In the genomic region with DNA sequence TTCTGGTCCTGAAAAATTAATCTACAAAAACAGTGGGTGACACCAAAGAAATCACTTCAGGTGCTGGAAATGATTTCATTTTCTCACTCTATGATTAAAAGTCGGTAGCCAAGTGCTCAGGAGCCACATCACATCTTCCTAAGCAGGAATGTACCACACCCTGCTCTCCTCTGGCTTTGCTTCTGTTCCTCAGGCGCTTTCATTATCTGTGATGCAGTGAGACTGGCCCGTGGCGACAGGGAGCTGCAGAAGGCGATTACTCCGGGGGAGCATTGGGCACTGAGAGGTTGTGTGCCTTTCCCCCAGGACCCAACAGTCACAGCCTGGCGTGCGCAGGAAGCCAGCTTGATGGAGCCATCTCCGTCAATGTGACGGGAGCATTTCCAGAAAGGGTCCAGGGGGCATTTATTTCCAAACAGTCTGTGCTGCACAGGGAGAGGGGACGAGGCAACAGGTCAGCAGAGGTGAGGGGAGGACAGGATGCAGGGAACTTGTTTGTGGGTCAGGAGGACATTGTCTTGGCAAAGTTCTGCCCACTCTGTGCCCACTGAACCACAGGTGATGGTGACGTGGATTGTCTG, we compare ENCODE assay signal across 23 cellular contexts. TPM values are rescaled to one million over a fixed set of nuclear protein-coding genes. Genes with fewer than 3 reads are reported as not detected.
DNase-seq lines count a peak whose midpoint lies in the region; ATAC-seq, FAIRE-seq and TF ChIP-seq lines count a peak whose summit lies in the region.
"Had no signal": no experiment of that assay in that cellular context is flagged by ENCODE, and none has a peak within 500 bp of the region (broad histone marks: within the 10 kb centered on the region; RNA-seq: fewer than 3 reads in every experiment).

No MANE protein-coding gene starts in this region.

- TF ChIP-seq EP300 in H1 (IDR thresholded peaks at IDR 0.05; ENCODE audit: borderline replicate concordance in 1 of 2, low read depth in 2 of 2, low read length in 2 of 2), result no peak

- H3K36me3 Mint-ChIP-seq in T-helper 17 cell (ENCODE audit: low read depth), result peaks cover 3% of the 10 kb centered on the region
- H3K36me3 Mint-ChIP-seq: WTC11 had no signal

- no peak overlapping the region for H2BK15ac ChIP-seq in H1 (ENCODE audit: low read length)

- 86% methylated on average over 12 of the region's 12 CpGs; no CpG with 5 or more reads in 1 of the 2 experiments for WGBS in H1 (ENCODE audit: extremely low coverage in 1 of 2, insufficient coverage in 1 of 2, insufficient read length in 1 of 2, insufficient replicate concordance in 2 of 2, low coverage in 1 of 2, low lambda C conversion rate in 2 of 2, missing lambda C conversion rate in 1 of 2), 2 experiments
- WGBS in hepatocyte (ENCODE audit: low lambda C conversion rate, missing lambda C conversion rate), result 67% methylated on average over 12 of the region's 12 CpGs

- H2BK20ac ChIP-seq in H1 (ENCODE audit: low read length), result no peak overlapping the region

- no peak overlapping the region for H2AK5ac ChIP-seq in H1 (ENCODE audit: low read depth, low read length)

- H2AFZ ChIP-seq in H1 (ENCODE audit: low read length), result peak overlapping the region; percentile 10; the same call in 1 of the 2 replicates
- no peak overlapping the region for H2AFZ ChIP-seq in OCI-LY7 (ENCODE audit: low read length)
- H2AFZ ChIP-seq in hepatocyte, result no peak overlapping the region
- H2AFZ ChIP-seq: GM23248 had no signal

- no peak for FAIRE-seq in H1 (lab: Jason Lieb, UNC)

- H3K4me1 Mint-ChIP-seq in T-helper 17 cell, result peaks cover 68% of the 10 kb centered on the region

- H2BK120ac ChIP-seq in H1 (replicated peaks; ENCODE audit: low read depth, low read length), result no peak overlapping the region

- H4K20me1 ChIP-seq in BLaER1 treated with 17β-estradiol and CSF1 and Interleukin-3, amounts not matched to agents 10 nM and 100 nM, result no peaks in the 10 kb centered on the region
- H4K20me1 ChIP-seq in H1 (replicated peaks in 1 of 2; ENCODE audit: control insufficient read depth in 1 of 2, insufficient read depth in 2 of 2, low read length in 2 of 2), result no peaks in the 10 kb centered on the region
- H4K20me1 ChIP-seq in OCI-LY7 (ENCODE audit: insufficient read depth, low read length), result no peaks in the 10 kb centered on the region
- H4K20me1 ChIP-seq in hepatocyte (ENCODE audit: insufficient read depth, poor library complexity, severe bottlenecking), result no peaks in the 10 kb centered on the region

- H3K18ac ChIP-seq in H1 (ENCODE audit: extremely low read depth, low read length), result no peak overlapping the region

- ATAC-seq in T-helper 17 cell, result no peak
- ATAC-seq: Right ventricle myocardium inferior had no signal

- TF ChIP-seq POLR2A in H1 (IDR thresholded peaks at IDR 0.05; ENCODE audit: control extremely low read depth in 1 of 2, low read depth in 2 of 2, low read length in 2 of 2), result no peak

- no peak overlapping the region for H3K4ac ChIP-seq in H1 (replicated peaks; ENCODE audit: insufficient read length, low read depth, low read length)

- TF ChIP-seq CTCF in H1 (IDR thresholded peaks at IDR 0.05; ENCODE audit: control extremely low read depth in 1 of 3, insufficient read depth in 1 of 3, low read depth in 1 of 3, low read length in 3 of 3), result no peak
- TF ChIP-seq CTCF in OCI-LY7 (conservative IDR thresholded peaks at IDR 0.05; ENCODE audit: low read length), result no peak
- no peak for TF ChIP-seq CTCF in hepatocyte (IDR thresholded peaks at IDR 0.05; ENCODE audit: poor library complexity)

- H3K9ac ChIP-seq in BLaER1 treated with 17β-estradiol and CSF1 and Interleukin-3, amounts not matched to agents 10 nM and 100 nM, result no peak overlapping the region
- no peak overlapping the region for H3K9ac ChIP-seq in H1 (replicated peaks in 1 of 4; ENCODE audit: extremely low read depth in 1 of 4, low read depth in 3 of 4, low read length in 3 of 4)
- H3K9ac ChIP-seq: GM23248 had no signal

- H3K9me3 ChIP-seq in BLaER1 treated with 17β-estradiol and CSF1 and Interleukin-3, amounts not matched to agents 10 nM and 100 nM (replicated peaks in 1 of 11), result peaks cover 0 to 8% (median 4%) of the 10 kb centered on the region in 11 experiments; a peak in 6 of 22 replicates
- no peaks in the 10 kb centered on the region for H3K9me3 ChIP-seq in T-helper 17 cell (ENCODE audit: control insufficient read depth, low read length, poor library complexity, severe bottlenecking)
- no peaks in the 10 kb centered on the region for H3K9me3 ChIP-seq in H1 (ENCODE audit: insufficient read depth in 2 of 2, low read depth in 1 of 2, low read length in 1 of 2)
- peaks cover 5% of the 10 kb centered on the region; the same call in 1 of the 2 replicates for H3K9me3 ChIP-seq in OCI-LY7 (ENCODE audit: low read length)
- H3K9me3 ChIP-seq in hepatocyte (ENCODE audit: low read depth), result no peaks in the 10 kb centered on the region
- H3K9me3 ChIP-seq: breast epithelium had no signal

- no peak for TF ChIP-seq RAD21 in H1 (IDR thresholded peaks at IDR 0.05 in 1 of 2, conservative IDR thresholded peaks at IDR 0.05 in 1 of 2; ENCODE audit: low read depth in 2 of 2, low read length in 2 of 2)

- peak overlapping the region in 6 of 11 experiments; percentile 5 to 94 (median 87); a peak in 8 of 22 replicates for H3K4me2 ChIP-seq in BLaER1 treated with 17β-estradiol and CSF1 and Interleukin-3, amounts not matched to agents 10 nM and 100 nM
- H3K4me2 ChIP-seq in H1 (ENCODE audit: insufficient read depth in 1 of 2, low read depth in 2 of 2, low read length in 2 of 2) (no peak overlapping the region), OCI-LY7 (ENCODE audit: low read length) (no peak overlapping the region), hepatocyte (no peak overlapping the region)

- no peak overlapping the region for H3K14ac ChIP-seq in H1 (ENCODE audit: insufficient read length)

- H3K79me2 ChIP-seq in H1 (ENCODE audit: control insufficient read depth in 1 of 2, insufficient read depth in 2 of 2, low read length in 2 of 2) (no peaks in the 10 kb centered on the region), OCI-LY7 (ENCODE audit: insufficient read depth, low read depth, low read length) (no peaks in the 10 kb centered on the region), hepatocyte (no peaks in the 10 kb centered on the region)

- H2BK5ac ChIP-seq in H1 (ENCODE audit: low read depth, low read length), result no peak overlapping the region

- no peak overlapping the region for H3K23ac ChIP-seq in H1 (ENCODE audit: insufficient read length)

- H3K79me1 ChIP-seq in H1 (ENCODE audit: low read depth, low read length), result no peaks in the 10 kb centered on the region

- H2BK12ac ChIP-seq in H1 (ENCODE audit: low read depth, low read length), result no peak overlapping the region; the same call in 1 of the 2 replicates

- H3K4me3 Mint-ChIP-seq in T-helper 17 cell, result peak overlapping the region; percentile 80
- H3K4me3 Mint-ChIP-seq: B cell, WTC11 had no signal

- peak overlapping the region; percentile 72 for H4K91ac ChIP-seq in H1 (replicated peaks; ENCODE audit: insufficient read length, low read length)

- no TSS peak for BruUV-seq in OCI-LY7 (replicated peaks; lab: Mats Ljungman, UMichigan)

- H3K27ac Mint-ChIP-seq in T-helper 17 cell, result peak overlapping the region; percentile 100
- H3K27ac Mint-ChIP-seq: B cell, progenitor cell of endocrine pancreas, WTC11 had no signal

- H3K27ac ChIP-seq in BLaER1 treated with 17β-estradiol and CSF1 and Interleukin-3, amounts not matched to agents 10 nM and 100 nM, result no peak overlapping the region
- H3K27ac ChIP-seq in H1 (ENCODE audit: low read depth, low read length), result no peak overlapping the region
- H3K27ac ChIP-seq in OCI-LY7 (ENCODE audit: low read depth, low read length, poor library complexity, severe bottlenecking), result no peak overlapping the region
- no peak overlapping the region for H3K27ac ChIP-seq in hepatocyte
- H3K27ac ChIP-seq: breast epithelium, GM23248 had no signal

- no peak overlapping the region for H3K4me3 ChIP-seq in BLaER1 treated with 17β-estradiol and CSF1 and Interleukin-3, amounts not matched to agents 10 nM and 100 nM
- H3K4me3 ChIP-seq in H1 (ENCODE audit: extremely low read depth in 1 of 4, insufficient read depth in 2 of 4, low read depth in 3 of 4, low read length in 4 of 4) (no peak overlapping the region), OCI-LY7 (ENCODE audit: low read depth, low read length, poor library complexity, severe bottlenecking) (no peak overlapping the region), hepatocyte (no peak overlapping the region)
- H3K4me3 ChIP-seq: breast epithelium, GM23248 had no signal

- H3K27me3 ChIP-seq in BLaER1 treated with 17β-estradiol and CSF1 and Interleukin-3, amounts not matched to agents 10 nM and 100 nM, result peaks cover 0 to 19% (median 0%) of the 10 kb centered on the region in 11 experiments; a peak in 5 of 22 replicates
- H3K27me3 ChIP-seq in H1 (replicated peaks in 1 of 4; ENCODE audit: control insufficient read depth in 3 of 4, extremely low read depth in 1 of 4, insufficient read depth in 3 of 4, low read length in 3 of 4), result no peaks in the 10 kb centered on the region
- no peaks in the 10 kb centered on the region for H3K27me3 ChIP-seq in hepatocyte
- H3K27me3 ChIP-seq: breast epithelium had no signal

- H3K56ac ChIP-seq in H1 (replicated peaks; ENCODE audit: insufficient read length, low read depth, low read length), result no peak overlapping the region

- H4K5ac ChIP-seq in H1 (ENCODE audit: insufficient read length, low read depth, low read length), result no peak overlapping the region

- no peaks in the 10 kb centered on the region for H3K36me3 ChIP-seq in BLaER1 treated with 17β-estradiol and CSF1 and Interleukin-3, amounts not matched to agents 10 nM and 100 nM
- no peaks in the 10 kb centered on the region for H3K36me3 ChIP-seq in H1 (ENCODE audit: control insufficient read depth in 2 of 4, insufficient read depth in 4 of 4, low read length in 3 of 4)
- H3K36me3 ChIP-seq in OCI-LY7 (ENCODE audit: insufficient read depth, low read length), result no peaks in the 10 kb centered on the region
- no peaks in the 10 kb centered on the region for H3K36me3 ChIP-seq in hepatocyte (replicated peaks; ENCODE audit: insufficient read depth, low read depth)
- H3K36me3 ChIP-seq: breast epithelium had no signal

- CTCF ChIA-PET in H1 (lab: Charles Lee; ENCODE audit: partially characterized antibody), result interaction anchor here (0.8 to 3.4 kb wide), 4 partner anchors 16 to 70 kb away, joined by 3 to 20 read pairs (median 8); no protein-coding TSS in a partner anchor
- CTCF ChIA-PET in OCI-LY7 (lab: Charles Lee; ENCODE audit: unreplicated experiment), result no interaction called here

- intact Hi-C loops in OCI-LY7 (cut with micrococcal nuclease; ENCODE audit: unreplicated experiment), result no loop called here

- POLR2A ChIA-PET in H1 (lab: Charles Lee; ENCODE audit: partially characterized antibody) (no interaction called here), OCI-LY7 (lab: Charles Lee) (interaction anchor here (0.7 kb wide), 1 partner anchor 176 kb away, joined by 3 read pairs; no protein-coding TSS in a partner anchor)

- H3K4me1 ChIP-seq in BLaER1 treated with 17β-estradiol and CSF1 and Interleukin-3, amounts not matched to agents 10 nM and 100 nM, result peaks cover 25 to 70% (median 40%) of the 10 kb centered on the region in 10 experiments
- H3K4me1 ChIP-seq in H1 (replicated peaks in 1 of 4; ENCODE audit: control insufficient read depth in 3 of 4, insufficient read depth in 4 of 4, low read length in 3 of 4) (peaks cover 2 to 6% (median 4%) of the 10 kb centered on the region in 4 experiments; a peak in 6 of 7 replicates), OCI-LY7 (ENCODE audit: insufficient read depth, low read length, poor library complexity, severe bottlenecking) (peaks cover 36% of the 10 kb centered on the region), hepatocyte (ENCODE audit: insufficient read depth) (peaks cover 8% of the 10 kb centered on the region)

- no peaks in the 10 kb centered on the region for H3K23me2 ChIP-seq in H1 (ENCODE audit: low read depth, low read length)

- DNase-seq in SIG-M5 treated with dmso at 0.1 percent for 504 hours (lab: John Stamatoyannopoulos, UW; ENCODE audit: unreplicated experiment) (peak; percentile 11), SIG-M5 (lab: John Stamatoyannopoulos, UW) (no peak), T-helper 17 cell (no peak), H1 (ENCODE audit: low read depth in 1 of 2, low spot score in 2 of 2) (no peak), OCI-LY7 (ENCODE audit: low spot score) (no peak), hepatocyte (ENCODE audit: low spot score) (no peak), MV-4-11 (lab: John Stamatoyannopoulos, UW) (no peak)
- DNase-seq: 8988T, dermis blood vessel endothelial cell, GDM1, GM23248, mesenchymal stem cell, NCI-H2107, NCI-H524 had no signal

- no peaks in the 10 kb centered on the region for H3K27me3 Mint-ChIP-seq in T-helper 17 cell

- H4K8ac ChIP-seq in H1 (ENCODE audit: extremely low read depth, insufficient read depth, low read length), result no peak overlapping the region

- no peaks in the 10 kb centered on the region for H3K9me2 ChIP-seq in OCI-LY7 (ENCODE audit: insufficient read depth, low read length)
- H3K9me2 ChIP-seq in hepatocyte (replicated peaks; ENCODE audit: insufficient read depth), result no peaks in the 10 kb centered on the region

RNA-seq across cellular contexts. Expression of a gene that starts 5.6 kb away (rescaled TPM):
- total RNA-seq in T-helper 17 cell (10 to 100 TPM; 37.8 to 42.0 TPM), OCI-LY7 (2022) (6.3 and 7.3 TPM in 2 replicates), hepatocyte (not detected in 2 replicates)
- total RNA-seq in H1 (2021; fragmentation: NEBNext Ultra II Directional; extraction: Animal tissue kit (Norgen Biotek cat#: 25700)), result not detected in 2 replicates
- polyA plus RNA-seq in H1 (2011; rRNA removed) (under 0.01 TPM in 1 of 2 replicates, not detected in the other), hepatocyte (not detected in 2 replicates)
- not detected for polyA plus RNA-seq in H1 (2011; cell fraction: cytosol; rRNA removed)
- not detected for polyA plus RNA-seq in H1 (2011; cell fraction: nucleus; rRNA removed)
- not detected in 4 replicates for polyA plus RNA-seq in H1 (2012, experiment 1 of 2)
- polyA plus RNA-seq in H1 (2012, experiment 2 of 2), result not detected
- under 0.01 TPM for polyA plus RNA-seq in H1 (2013, experiment 1 of 2)
- under 0.01 TPM for polyA plus RNA-seq in H1 (2013, experiment 2 of 2)
- not detected in 2 replicates for polyA minus RNA-seq in H1 (2011; rRNA and poly(A)+ RNA removed)
- polyA minus RNA-seq in H1 (2011; cell fraction: cytosol; rRNA and poly(A)+ RNA removed), result not detected
- not detected for polyA minus RNA-seq in H1 (2011; cell fraction: nucleus; rRNA and poly(A)+ RNA removed)
- total RNA-seq in OCI-LY7 (2014; rRNA removed; shearing (Covaris generic)), result 5.9 TPM in 2 replicates
- total RNA-seq: fibroblast of villous mesenchyme, GM23248, HT1080, progenitor cell of endocrine pancreas had no signal
- polyA plus RNA-seq: GM23248, neural cell had no signal

Comparison
In these comparisons a context has a peak if more than half of its experiments do, and no peak if none do; other contexts are left out.
1. H3K4me2 ChIP-seq: peak in BLaER1 treated with 17β-estradiol and CSF1 and Interleukin-3, amounts not matched to agents 10 nM and 100 nM (6 of 11); none in H1 (0 of 2), OCI-LY7 (single experiment) and hepatocyte (single experiment).
2. RNA of a gene that starts 5.6 kb away (total RNA-seq): 37.8 to 42.0 TPM in T-helper 17 cell; 5.9 to 7.3 TPM in OCI-LY7, not detected in H1 and not detected in hepatocyte; every median in the first group is over 4 times any median in the second.